Comparison of ENCODE assay signal across 13 cellular contexts in the genomic region with DNA sequence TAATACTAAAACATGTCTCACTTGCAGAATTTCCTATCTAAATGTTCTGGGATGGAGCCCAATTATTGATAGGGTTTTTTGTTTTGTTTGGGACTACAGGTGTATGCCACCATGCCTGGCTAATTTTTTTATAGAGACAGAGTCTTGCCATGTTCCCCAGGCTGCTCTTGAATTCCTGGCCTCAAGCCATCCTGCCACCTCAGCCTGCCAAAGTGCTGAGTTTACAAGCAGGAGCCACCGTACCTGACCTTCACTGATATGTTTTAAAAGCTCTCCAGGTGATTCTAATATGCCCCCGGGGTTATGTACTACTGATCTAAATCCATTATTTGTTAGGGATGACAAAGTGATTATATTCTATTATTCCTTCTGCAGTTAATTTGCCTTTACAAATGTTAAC. TPM values are rescaled to one million over a fixed set of nuclear protein-coding genes. Genes with fewer than 3 reads are reported as not detected.
DNase-seq lines count a peak whose midpoint lies in the region; TF ChIP-seq lines count a peak whose summit lies in the region.
"Had no signal": no experiment of that assay in that cellular context is flagged by ENCODE, and none has a peak within 500 bp of the region (broad histone marks: within the 10 kb centered on the region; RNA-seq: fewer than 3 reads in every experiment).

No MANE protein-coding gene starts in this region.

- intact Hi-C loops in colonic mucosa (cut with DNase I) (no loop called here), prostate gland (cut with DNase I) (no loop called here)

- DNase-seq in NCI-H2081 (lab: John Stamatoyannopoulos, UW) (peak; percentile 26 to 46), NCI-H2081 treated with DMSO at 0.1 percent for 48 hours (lab: John Stamatoyannopoulos, UW) (no peak), NCI-H146 treated with DMSO at 0.1 percent for 48 hours (lab: John Stamatoyannopoulos, UW; ENCODE audit: unreplicated experiment) (peak; percentile 78), colonic mucosa (peak; percentile 74), prostate gland (ENCODE audit: low spot score) (peak; percentile 78), NCI-H524 (lab: John Stamatoyannopoulos, UW) (no peak), medulla oblongata (ENCODE audit: extremely low spot score) (no peak)
- DNase-seq in stimulated activated CD4-positive, alpha-beta T cell treated with anti-CD3 and anti-CD28 coated beads, Interleukin-2, amount 100 ng/mL, for 24 hours = no peak
- DNase-seq: activated CD8-positive, alpha-beta memory T cell treated with anti-CD3 and anti-CD28 coated beads, Interleukin-2, amount 50 U/mL, for 48 hours; GF-D8; IMR-90; posterior cingulate gyrus had no signal

- H3K27me3 ChIP-seq in colonic mucosa (no peaks in the 10 kb centered on the region), prostate gland (replicated peaks; ENCODE audit: insufficient read depth) (no peaks in the 10 kb centered on the region)

- TF ChIP-seq POLR2A in prostate gland (IDR thresholded peaks at IDR 0.05) = no peak

- H3K4me1 ChIP-seq in colonic mucosa = peaks cover 6% of the 10 kb centered on the region
- peaks cover 5% of the 10 kb centered on the region for H3K4me1 ChIP-seq in prostate gland (replicated peaks)

- WGBS in prostate gland = 11% methylated on average over 2 of the region's 2 CpGs

- TF ChIP-seq CTCF in colonic mucosa (IDR thresholded peaks at IDR 0.05) (no peak), prostate gland (IDR thresholded peaks at IDR 0.05) (no peak)

- H3K27ac ChIP-seq in colonic mucosa = peak overlapping the region; percentile 18
- H3K27ac ChIP-seq in prostate gland = no peak overlapping the region
- H3K27ac ChIP-seq: thoracic aorta had no signal

- no peak overlapping the region for H3K9ac ChIP-seq in colonic mucosa (ENCODE audit: low read depth in 2 of 2, low read length in 2 of 2)

- H3K9me3 ChIP-seq in colonic mucosa (no peaks in the 10 kb centered on the region), prostate gland (no peaks in the 10 kb centered on the region)
- H3K9me3 ChIP-seq: thoracic aorta had no signal

- no peak overlapping the region for H3K4me3 ChIP-seq in colonic mucosa
- no peak overlapping the region for H3K4me3 ChIP-seq in prostate gland
- H3K4me3 ChIP-seq: thoracic aorta had no signal

- H3K36me3 ChIP-seq in colonic mucosa (no peaks in the 10 kb centered on the region), prostate gland (no peaks in the 10 kb centered on the region)

RNA-seq across cellular contexts. Expression of gene ELAC1, which starts 2.2 kb away (rescaled TPM):
- total RNA-seq in colonic mucosa = 10 to 100 TPM in 1 of 2 donors, 1 to 10 TPM in 1; 7.0 to 11.3 TPM
- total RNA-seq in prostate gland = 10 to 100 TPM in 1 of 2 donors, 1 to 10 TPM in 1; 7.1 to 16.0 TPM

Comparison
In these comparisons a context has a peak if more than half of its experiments do, and no peak if none do; other contexts are left out.
1. DNase-seq: peak in NCI-H2081 (2 of 2), NCI-H146 treated with DMSO at 0.1 percent for 48 hours (single experiment), colonic mucosa (single experiment) and prostate gland (single experiment); none in NCI-H2081 treated with DMSO at 0.1 percent for 48 hours (single experiment), NCI-H524 (0 of 2), medulla oblongata (single experiment) and stimulated activated CD4-positive, alpha-beta T cell treated with anti-CD3 and anti-CD28 coated beads, Interleukin-2, amount 100 ng/mL, for 24 hours (0 of 2).